Comparison of ENCODE assay signal across 19 cellular contexts in the genomic region with DNA sequence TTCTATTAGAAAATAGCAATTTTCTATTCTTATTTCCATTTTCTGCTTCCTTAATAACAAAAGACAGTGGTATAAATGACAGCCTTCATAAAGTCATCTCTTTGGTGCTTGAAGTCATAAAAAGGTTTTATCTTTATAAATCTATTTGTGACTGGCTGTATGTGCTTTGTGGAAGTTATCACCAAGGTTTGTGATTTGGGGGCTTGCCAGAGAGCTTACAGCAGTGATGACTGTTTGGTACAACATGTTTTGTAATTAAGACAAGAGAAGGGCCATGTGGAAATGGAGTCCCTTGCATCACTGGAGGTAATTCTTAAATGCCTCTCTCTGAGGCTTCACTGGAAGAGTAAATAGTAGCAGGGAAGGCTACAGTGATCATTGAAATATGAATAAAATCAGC. TPM values are rescaled to one million over a fixed set of nuclear protein-coding genes. Genes with fewer than 3 reads are reported as not detected.
"Had no signal": no experiment of that assay in that cellular context is flagged by ENCODE, and none has a peak within 500 bp of the region (broad histone marks: within the 10 kb centered on the region; RNA-seq: fewer than 3 reads in every experiment).

No MANE protein-coding gene starts in this region.

- H3K27ac ChIP-seq: coronary artery, esophagus squamous epithelium, prostate gland, skin epidermis, upper lobe of left lung had no signal

- DNase-seq: activated B cell treated with CpG ODN at 0.5 μM for 24 hours; activated CD4-positive, alpha-beta T cell treated with anti-CD3 and anti-CD28 coated beads for 4 hours; activated CD8-positive, alpha-beta T cell treated with anti-CD3 and anti-CD28 coated beads for 36 hours; activated naive CD4-positive, alpha-beta T cell treated with Interleukin-2 at 50 U/mL for 16 hours; activated T-cell treated with anti-CD3 and anti-CD28 coated beads, Interleukin-2, amount 50 U/mL, for 24 hours; central memory CD4-positive, alpha-beta T cell; esophagus squamous epithelium; immature natural killer cell; mesendoderm; naive thymus-derived CD4-positive, alpha-beta T cell; right cardiac atrium; stimulated activated CD4-positive, alpha-beta T cell treated with anti-CD3 and anti-CD28 coated beads, Interleukin-2, amount 100 ng/mL, for 48 hours; stimulated activated naive CD8-positive, alpha-beta T cell treated with anti-CD3 and anti-CD28 coated beads, Interleukin-15, amount 100 ng/mL, for 72 hours; upper lobe of left lung had no signal

- H3K9me3 ChIP-seq: esophagus squamous epithelium, prostate gland, upper lobe of left lung had no signal

- H3K4me3 ChIP-seq: coronary artery, esophagus squamous epithelium, prostate gland, skin epidermis, upper lobe of left lung had no signal

- H3K36me3 ChIP-seq: esophagus squamous epithelium, prostate gland, upper lobe of left lung had no signal

- ATAC-seq: activated CD8-positive, alpha-beta T cell treated with anti-CD3 and anti-CD28 coated beads for 36 hours; naive thymus-derived CD4-positive, alpha-beta T cell; right cardiac atrium; stimulated activated naive CD8-positive, alpha-beta T cell treated with anti-CD3 and anti-CD28 coated beads, Interleukin-15, amount 100 ng/mL, for 72 hours had no signal

- H3K4me1 ChIP-seq: prostate gland had no signal

RNA-seq across cellular contexts. Expression of a gene that starts 2.7 kb away (rescaled TPM):
- total RNA-seq: activated B cell treated with CpG ODN at 0.5 μM for 24 hours, endothelial cell of umbilical vein, osteocyte had no signal
- polyA plus RNA-seq: endothelial cell of umbilical vein, immature natural killer cell, right cardiac atrium had no signal
